In genomic region chr20:10217517-10218410, GRCh38 we compare ENCODE assay signal across 8 cellular contexts. TPM values are rescaled to one million over a fixed set of nuclear protein-coding genes. Genes with fewer than 3 reads are reported as not detected.
DNase-seq lines count a peak whose midpoint lies in the region; ATAC-seq and TF ChIP-seq lines count a peak whose summit lies in the region.

No MANE protein-coding gene starts in this region.

- intact Hi-C loops in Right ventricle myocardium inferior (cut with DNase I) = no loop called here

- TF ChIP-seq RAD21 in liver (IDR thresholded peaks at IDR 0.05) = peak in 1 of 2 donors; percentile 3

- H3K27ac Mint-ChIP-seq in stimulated activated naive B cell treated with anti-CD40 and anti-IgM and Interleukin-4, amounts not matched to agents 10 μg/mL and 1 μg/mL and 100 μg/mL, for 72 hours = peak overlapping the region; percentile 87

- peaks cover 7 to 9% of the 10 kb centered on the region in 2 donors for H3K36me3 Mint-ChIP-seq in stimulated activated naive B cell treated with anti-CD40 and anti-IgM and Interleukin-4, amounts not matched to agents 10 μg/mL and 1 μg/mL and 100 μg/mL, for 72 hours

- WGBS in liver = 3% methylated on average over 56 of the region's 56 CpGs

- H3K27me3 ChIP-seq in cardiac muscle cell = peaks cover 36% of the 10 kb centered on the region
- peaks cover 35% of the 10 kb centered on the region for H3K27me3 ChIP-seq in NT2/D1 (ENCODE audit: insufficient read depth, insufficient read length)
- H3K27me3 ChIP-seq in liver (ENCODE audit: control insufficient read depth in 4 of 4, insufficient read depth in 4 of 4, low read length in 3 of 4) = peaks cover 0 to 3% (median under 1%) of the 10 kb centered on the region in 4 donors

- H3K9me3 Mint-ChIP-seq in stimulated activated naive B cell treated with anti-CD40 and anti-IgM and Interleukin-4, amounts not matched to agents 10 μg/mL and 1 μg/mL and 100 μg/mL, for 72 hours = peaks cover 9 to 11% of the 10 kb centered on the region in 2 donors

- TF ChIP-seq CTCF in cardiac muscle cell (IDR thresholded peaks at IDR 0.05; ENCODE audit: low read depth, low read length) = no peak
- TF ChIP-seq CTCF in liver (IDR thresholded peaks at IDR 0.05; ENCODE audit: low read depth, low read length, missing input control) = no peak

- peak overlapping the region; percentile 36 for H3K9ac ChIP-seq in NT2/D1 (ENCODE audit: insufficient read length, low read depth)
- H3K9ac ChIP-seq in liver (ENCODE audit: low read depth in 1 of 2, low read length in 2 of 2) = peak overlapping the region in 1 of 2 donors; percentile 49

- peak overlapping the region; percentile 68 for H3K4me3 ChIP-seq in cardiac muscle cell
- H3K4me3 ChIP-seq in NT2/D1 (ENCODE audit: insufficient read length, low read depth) = peak overlapping the region; percentile 46
- H3K4me3 ChIP-seq in liver (ENCODE audit: low read depth in 1 of 3, low read length in 3 of 3) = peak overlapping the region; percentile 26 to 42 (median 34)

- H3K9me3 ChIP-seq in cardiac muscle cell (ENCODE audit: low read depth) (no peaks in the 10 kb centered on the region), NT2/D1 (ENCODE audit: insufficient read depth, low read length) (no peaks in the 10 kb centered on the region), liver (ENCODE audit: control insufficient read depth in 4 of 4, low read length in 3 of 4) (no peaks in the 10 kb centered on the region)

- peak overlapping the region; percentile 74 to 76 for H3K4me3 Mint-ChIP-seq in stimulated activated naive B cell treated with anti-CD40 and anti-IgM and Interleukin-4, amounts not matched to agents 10 μg/mL and 1 μg/mL and 100 μg/mL, for 72 hours

- no peak for ATAC-seq in Right ventricle myocardium inferior
- ATAC-seq in stimulated activated naive B cell treated with anti-CD40 and anti-IgM and Interleukin-4, amounts not matched to agents 10 μg/mL and 1 μg/mL and 100 μg/mL, for 72 hours (replicated peaks) = peak; percentile 66 to 86
- no peak for ATAC-seq in HG02588 (IDR thresholded peaks at IDR 0.05; ENCODE audit: unreplicated experiment)

- H3K4me1 ChIP-seq in cardiac muscle cell (ENCODE audit: low read depth) = no peaks in the 10 kb centered on the region
- H3K4me1 ChIP-seq in NT2/D1 (ENCODE audit: insufficient read depth, insufficient read length) = no peaks in the 10 kb centered on the region
- peaks cover 5 to 13% (median 9%) of the 10 kb centered on the region in 4 donors for H3K4me1 ChIP-seq in liver (ENCODE audit: control insufficient read depth in 4 of 4, insufficient read depth in 4 of 4, low read length in 3 of 4)

- peaks cover 9 to 19% of the 10 kb centered on the region in 2 donors for H3K4me1 Mint-ChIP-seq in stimulated activated naive B cell treated with anti-CD40 and anti-IgM and Interleukin-4, amounts not matched to agents 10 μg/mL and 1 μg/mL and 100 μg/mL, for 72 hours

- H3K27ac ChIP-seq in cardiac muscle cell (peak overlapping the region; percentile 95), cingulate gyrus (ENCODE audit: low read depth, low read length) (peak overlapping the region; percentile 93), liver (ENCODE audit: low read depth in 1 of 2, low read length in 2 of 2) (peak overlapping the region; percentile 66 to 90)

- peaks cover 46 to 68% of the 10 kb centered on the region in 2 donors for H3K27me3 Mint-ChIP-seq in stimulated activated naive B cell treated with anti-CD40 and anti-IgM and Interleukin-4, amounts not matched to agents 10 μg/mL and 1 μg/mL and 100 μg/mL, for 72 hours

- DNase-seq in cardiac muscle cell (ENCODE audit: low read depth in 1 of 2, low spot score in 1 of 2) (peak; percentile 92 to 99), Right ventricle myocardium inferior (ENCODE audit: missing footprints) (no peak), NT2/D1 (ENCODE audit: low read depth, low spot score) (no peak), NAMALWA (ENCODE audit: low spot score) (no peak)
- peak; percentile 51 for DNase-seq in stimulated activated naive B cell treated with anti-CD40 and anti-IgM and Interleukin-4, amounts not matched to agents 10 μg/mL and 1 μg/mL and 100 μg/mL, for 72 hours

- no peaks in the 10 kb centered on the region for H3K36me3 ChIP-seq in cardiac muscle cell
- H3K36me3 ChIP-seq in NT2/D1 (ENCODE audit: insufficient read depth, insufficient read length, low read length) = no peaks in the 10 kb centered on the region
- no peaks in the 10 kb centered on the region for H3K36me3 ChIP-seq in liver (ENCODE audit: control insufficient read depth in 4 of 4, insufficient read depth in 3 of 4, low read depth in 1 of 4, low read length in 3 of 4)

TF ChIP-seq in liver, 16 proteins besides CTCF, POLR2A, EP300 and RAD21:
- TF ChIP-seq ATF3 (IDR thresholded peaks at IDR 0.05) (no peak), REST (IDR thresholded peaks at IDR 0.05) (peak; percentile 19)

RNA-seq across cellular contexts. Expression of gene SNAP25, which starts 0.9 kb away (rescaled TPM):
- 1.9 and 4.0 TPM in 2 replicates for total RNA-seq in cardiac muscle cell
- 6.3 and 7.1 TPM in 2 replicates for polyA plus RNA-seq in cardiac muscle cell
- total RNA-seq in Right ventricle myocardium inferior = not detected
- 1 to 10 TPM in 1 of 2 donors, under 1 TPM in 1; 0.42 to 2.7 TPM for total RNA-seq in liver
- under 1 TPM; 0.32 to 0.69 TPM for polyA plus RNA-seq in liver

Comparison
In these comparisons a context has a peak if more than half of its experiments do, and no peak if none do; other contexts are left out.
1. DNase-seq: peak in cardiac muscle cell (2 of 2) and stimulated activated naive B cell treated with anti-CD40 and anti-IgM and Interleukin-4, amounts not matched to agents 10 μg/mL and 1 μg/mL and 100 μg/mL, for 72 hours (single experiment); none in Right ventricle myocardium inferior (single experiment), NT2/D1 (single experiment) and NAMALWA (single experiment).
2. ATAC-seq: peak in stimulated activated naive B cell treated with anti-CD40 and anti-IgM and Interleukin-4, amounts not matched to agents 10 μg/mL and 1 μg/mL and 100 μg/mL, for 72 hours (2 of 2); none in Right ventricle myocardium inferior (single experiment) and HG02588 (single experiment).
3. Peak in every context shown above with its lines, with median percentiles within 50 percentile points of each other: H3K27ac ChIP-seq and H3K4me3 ChIP-seq.